Comparison of ENCODE assay signal across 8 cellular contexts in genomic region chr2:60556998-60557955, GRCh38. TPM values are rescaled to one million over a fixed set of nuclear protein-coding genes. Genes with fewer than 3 reads are reported as not detected.
DNase-seq lines count a peak whose midpoint lies in the region; ATAC-seq and TF ChIP-seq lines count a peak whose summit lies in the region.

No MANE protein-coding gene starts in this region.

- no peaks in the 10 kb centered on the region for H3K9me3 ChIP-seq in heart left ventricle
- H3K9me3 ChIP-seq in right cardiac atrium (ENCODE audit: control insufficient read depth, low read length), result no peaks in the 10 kb centered on the region

- H3K36me3 ChIP-seq in heart left ventricle, result no peaks in the 10 kb centered on the region

- no peak for TF ChIP-seq CTCF in heart left ventricle (IDR thresholded peaks at IDR 0.05)
- TF ChIP-seq CTCF in type B pancreatic cell (conservative IDR thresholded peaks at IDR 0.05), result no peak

- WGBS in heart left ventricle, 4 donors, result 14 to 16% (median 15%) methylated on average over 28 of the region's 28 CpGs
- 6% methylated on average over 28 of the region's 28 CpGs for WGBS in right cardiac atrium

- DNase-seq in heart left ventricle, result no peak
- DNase-seq in cardiac septum (ENCODE audit: low spot score), result no peak
- DNase-seq in right cardiac atrium, result no peak
- DNase-seq in type B pancreatic cell (ENCODE audit: extremely low spot score, unreplicated experiment), result no peak
- no peak for DNase-seq in amniotic stem cell (lab: John Stamatoyannopoulos, UW)
- DNase-seq in activated effector memory CD4-positive, alpha-beta T cell treated with anti-CD3 and anti-CD28 coated beads, Interleukin-2, amount 50 U/mL, for 16 hours, result no peak

- H3K9me3 Mint-ChIP-seq in type B pancreatic cell, result no peaks in the 10 kb centered on the region

- TF ChIP-seq POLR2A in heart left ventricle (IDR thresholded peaks at IDR 0.05) (no peak), Raji (IDR thresholded peaks at IDR 0.05; ENCODE audit: insufficient read depth, low read depth, low read length) (peak; percentile 10; the same call in 1 of the 2 replicates)

- intact Hi-C loops in heart left ventricle (cut with DNase I), result loop anchor here in 6 of 10 donors (10.0 kb wide), 4 partner anchors 222 to 1532 kb away; no protein-coding TSS in a partner anchor
- intact Hi-C loops in cardiac septum (cut with DNase I), result loop anchor here (10.0 kb wide), 1 partner anchor 672 kb away; no protein-coding TSS in a partner anchor
- intact Hi-C loops in right cardiac atrium (cut with DNase I), result loop anchor here in 1 of 4 donors (10.0 kb wide), 1 partner anchor 222 kb away; no protein-coding TSS in a partner anchor

- H3K27me3 ChIP-seq in heart left ventricle (peaks cover 2 to 78% (median 38%) of the 10 kb centered on the region in 9 donors), right cardiac atrium (ENCODE audit: control insufficient read depth, insufficient read depth) (no peaks in the 10 kb centered on the region)

- peaks cover 62% of the 10 kb centered on the region for H3K27me3 Mint-ChIP-seq in type B pancreatic cell

- peak overlapping the region; percentile 99 for H3K4me3 Mint-ChIP-seq in type B pancreatic cell

- H3K4me1 ChIP-seq in heart left ventricle, result peaks cover 0 to 45% (median 14%) of the 10 kb centered on the region in 12 donors
- H3K4me1 ChIP-seq in right cardiac atrium (ENCODE audit: control insufficient read depth, insufficient read depth, low read length), result no peaks in the 10 kb centered on the region

- peak overlapping the region in 10 of 12 donors; percentile 24 to 46 (median 36) for H3K4me3 ChIP-seq in heart left ventricle
- H3K4me3 ChIP-seq in right cardiac atrium (ENCODE audit: low read length), result peak overlapping the region; percentile 52

- H3K27ac ChIP-seq in heart left ventricle (peak overlapping the region in 1 of 12 donors; percentile 89), right cardiac atrium (ENCODE audit: low read length) (no peak overlapping the region)

- H3K36me3 Mint-ChIP-seq in type B pancreatic cell, result no peaks in the 10 kb centered on the region

- H3K27ac Mint-ChIP-seq in type B pancreatic cell, result peak overlapping the region; percentile 3

- peaks cover 13% of the 10 kb centered on the region for H3K4me1 Mint-ChIP-seq in type B pancreatic cell (ENCODE audit: unreplicated experiment)

- ATAC-seq in heart left ventricle (no peak), right cardiac atrium (no peak), HG03135 (IDR thresholded peaks at IDR 0.05; ENCODE audit: unreplicated experiment) (no peak)

RNA-seq across cellular contexts. Expression of gene BCL11A, which starts 3.8 kb away (rescaled TPM):
- total RNA-seq in heart left ventricle, result 10 to 100 TPM in 8 of 9 donors, 1 to 10 TPM in 1; 9.2 to 31.9 (median 22.4) TPM
- polyA plus RNA-seq in heart left ventricle, result 10 to 100 TPM in 1 of 2 donors, 1 to 10 TPM in 1; 5.6 to 18.9 TPM
- total RNA-seq in cardiac septum, result 16.9 TPM
- total RNA-seq in right cardiac atrium, result 10 to 100 TPM in 1 of 4 donors, 1 to 10 TPM in 3; 8.3 to 11.2 (median 8.9) TPM
- 3.7 TPM for polyA plus RNA-seq in right cardiac atrium
- 47.9 and 53.1 TPM in 2 replicates for total RNA-seq in type B pancreatic cell (ENCODE audit: low replicate concordance)
